7 cellular contexts compared by ENCODE assay signal in the genomic region with DNA sequence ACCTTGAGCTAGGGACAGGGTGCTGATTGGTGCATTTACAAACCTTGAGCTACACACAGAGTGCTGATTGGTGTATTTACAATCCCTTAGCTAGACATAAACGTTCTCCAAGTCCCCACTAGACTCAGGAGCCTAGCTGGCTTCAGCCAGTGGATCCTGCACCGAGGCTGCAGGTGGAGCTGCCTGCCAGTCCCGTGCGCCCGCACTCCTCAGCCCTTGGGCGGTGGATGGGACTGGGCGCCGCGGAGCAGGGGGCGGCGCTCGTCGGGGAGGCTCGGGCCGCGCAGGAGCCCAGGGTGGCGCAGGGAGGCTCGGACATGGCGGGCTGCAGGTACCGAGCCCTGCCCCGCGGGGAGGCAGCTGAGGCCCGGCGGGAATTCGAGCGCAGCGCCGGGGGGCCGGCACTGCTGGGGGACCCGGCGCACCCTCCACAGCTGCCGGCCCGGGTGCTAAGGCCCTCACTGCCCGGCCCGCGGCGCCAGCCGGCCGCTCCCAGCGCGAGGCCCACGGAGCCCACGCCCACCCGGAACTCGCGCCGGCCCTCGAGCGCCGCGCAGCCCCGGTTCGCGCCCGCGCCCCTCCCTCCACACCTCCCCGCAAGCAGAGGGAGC.
DNase-seq lines count a peak whose midpoint lies in the region; ATAC-seq and TF ChIP-seq lines count a peak whose summit lies in the region.
"Not testable (repeated sequence)": the region's sequence is repeated elsewhere in the genome, so short reads cannot be mapped to it uniquely, and the experiment has no call there.

No MANE protein-coding gene starts in this region.

- not testable (repeated sequence) for H3K36me3 ChIP-seq in H7 (replicated peaks; ENCODE audit: control insufficient read depth, insufficient read depth, low read length); Peyer's patch

- peaks cover 0 to 14% (median 4%) of the 10 kb centered on the region in 4 donors for H3K4me1 ChIP-seq in Peyer's patch
- not testable (repeated sequence) for H3K4me1 ChIP-seq in right cardiac atrium (ENCODE audit: control insufficient read depth, insufficient read depth, low read length)

- H3K27me3 ChIP-seq in H7 (ENCODE audit: control insufficient read depth, insufficient read depth, low read length), result peaks cover 29% of the 10 kb centered on the region
- not testable (repeated sequence) for H3K27me3 ChIP-seq in Peyer's patch; right cardiac atrium (ENCODE audit: control insufficient read depth, insufficient read depth)

- H3K27ac ChIP-seq in Peyer's patch; right cardiac atrium (ENCODE audit: low read length): not testable (repeated sequence)
- H3K27ac ChIP-seq in coronary artery, result peak overlapping the region in 1 of 2 donors; percentile 32

- ATAC-seq in right cardiac atrium, result peak; percentile 24 to 64
- peak; percentile 48 to 73 for ATAC-seq in naive thymus-derived CD8-positive, alpha-beta T cell

- DNase-seq in H7, right cardiac atrium: not testable (repeated sequence)
- DNase-seq in Peyer's patch (peak in 2 of 3 donors; percentile 42 to 49), coronary artery (ENCODE audit: low spot score) (peak; percentile 54)
- DNase-seq in activated T-cell treated with anti-CD3 and anti-CD28 coated beads, Interleukin-2, amount 50 U/mL, for 24 hours, result peak; percentile 53
- peak in 6 of 10 donors; percentile 9 to 49 (median 32) for DNase-seq in naive thymus-derived CD8-positive, alpha-beta T cell
- DNase-seq in stimulated activated CD8-positive, alpha-beta memory T cell treated with anti-CD3 and anti-CD28 coated beads, Interleukin-4, amount 100 ng/mL, for 48 hours, result peak; percentile 35

- H3K9me3 ChIP-seq in Peyer's patch; right cardiac atrium (ENCODE audit: control insufficient read depth, low read length): not testable (repeated sequence)

- H3K4me3 ChIP-seq in H7 (ENCODE audit: insufficient read depth, low read depth, low read length), result peak overlapping the region; percentile 36
- H3K4me3 ChIP-seq in Peyer's patch, result peak overlapping the region; percentile 11 to 61 (median 46)
- peak overlapping the region; percentile 71 for H3K4me3 ChIP-seq in coronary artery
- H3K4me3 ChIP-seq in right cardiac atrium (ENCODE audit: low read length), result peak overlapping the region; percentile 27

- not testable (repeated sequence) for TF ChIP-seq CTCF in Peyer's patch (IDR thresholded peaks at IDR 0.05); coronary artery (IDR thresholded peaks at IDR 0.05)

- not testable (repeated sequence) for H3K9me3 Mint-ChIP-seq in activated T-cell treated with anti-CD3 and anti-CD28 coated beads, Interleukin-2, amount 50 U/mL, for 24 hours; naive thymus-derived CD8-positive, alpha-beta T cell

- not testable (repeated sequence) for H3K27ac Mint-ChIP-seq in activated T-cell treated with anti-CD3 and anti-CD28 coated beads, Interleukin-2, amount 50 U/mL, for 24 hours
- H3K27ac Mint-ChIP-seq in naive thymus-derived CD8-positive, alpha-beta T cell, result peak overlapping the region in 1 of 10 donors; percentile 23

- not testable (repeated sequence) for H3K36me3 Mint-ChIP-seq in activated T-cell treated with anti-CD3 and anti-CD28 coated beads, Interleukin-2, amount 50 U/mL, for 24 hours (ENCODE audit: low read depth); naive thymus-derived CD8-positive, alpha-beta T cell

- 1% methylated on average over 57 of the region's 57 CpGs for WGBS in right cardiac atrium

- H3K27me3 Mint-ChIP-seq in activated T-cell treated with anti-CD3 and anti-CD28 coated beads, Interleukin-2, amount 50 U/mL, for 24 hours, result peaks cover 32% of the 10 kb centered on the region
- H3K27me3 Mint-ChIP-seq in naive thymus-derived CD8-positive, alpha-beta T cell, result peaks cover 7 to 28% (median 8%) of the 10 kb centered on the region in 5 donors

- POLR2A ChIA-PET in naive thymus-derived CD8-positive, alpha-beta T cell (lab: Charles Lee), result interaction anchor here (1.1 to 1.5 kb wide), 2 partner anchors 13 to 24 kb away, joined by 3 to 7 read pairs; no protein-coding TSS in a partner anchor

- not testable (repeated sequence) for TF ChIP-seq POLR2A in Peyer's patch (IDR thresholded peaks at IDR 0.05)

- peak overlapping the region; percentile 29 for H3K4me3 Mint-ChIP-seq in activated T-cell treated with anti-CD3 and anti-CD28 coated beads, Interleukin-2, amount 50 U/mL, for 24 hours
- H3K4me3 Mint-ChIP-seq in naive thymus-derived CD8-positive, alpha-beta T cell, result peak overlapping the region; percentile 63 to 87 (median 72)

- peaks cover 29% of the 10 kb centered on the region for H3K4me1 Mint-ChIP-seq in activated T-cell treated with anti-CD3 and anti-CD28 coated beads, Interleukin-2, amount 50 U/mL, for 24 hours (ENCODE audit: low read depth)
- H3K4me1 Mint-ChIP-seq in naive thymus-derived CD8-positive, alpha-beta T cell, result peaks cover 20 to 34% (median 34%) of the 10 kb centered on the region in 4 donors

- intact Hi-C loops in right cardiac atrium (cut with DNase I), result not testable (repeated sequence)
